Comparison of ENCODE assay signal across 1 cellular context in genomic region chr12:122080149-122081107, GRCh38.
TF ChIP-seq lines count a peak whose summit lies in the region.

No MANE protein-coding gene starts in this region.

TF ChIP-seq in K562, 482 proteins besides CTCF, POLR2A, EP300 and RAD21 (continued from another document and continues in another):
- TF ChIP-seq ZNF407 (IDR thresholded peaks at IDR 0.05; ENCODE audit: low read depth): no peak
- TF ChIP-seq DPF2 (IDR thresholded peaks at IDR 0.05): no peak
- no peak for TF ChIP-seq KLF13 (tag; IDR thresholded peaks at IDR 0.05; ENCODE audit: borderline replicate concordance, low read depth)
- TF ChIP-seq NR2C1 (IDR thresholded peaks at IDR 0.05): no peak
- no peak for TF ChIP-seq NR2C1 (tag; IDR thresholded peaks at IDR 0.05)
- no peak for TF ChIP-seq TCF7 (IDR thresholded peaks at IDR 0.05; ENCODE audit: borderline replicate concordance)
- TF ChIP-seq POLR3A (IDR thresholded peaks at IDR 0.05; ENCODE audit: borderline replicate concordance, extremely low read depth, insufficient read depth, insufficient read length): no peak
- TF ChIP-seq ZNF280A (IDR thresholded peaks at IDR 0.05; ENCODE audit: low read depth, partially characterized antibody): no peak
- TF ChIP-seq PHF8 (IDR thresholded peaks at IDR 0.05; ENCODE audit: borderline replicate concordance, low read length): no peak
- TF ChIP-seq NRF1 (conservative IDR thresholded peaks at IDR 0.05 in 1 of 2, IDR thresholded peaks at IDR 0.05 in 1 of 2): no peak
- TF ChIP-seq ETS1 (conservative IDR thresholded peaks at IDR 0.05; ENCODE audit: control insufficient read depth, low read depth, low read length): no peak
- no peak for TF ChIP-seq THRB (CRISPR knock-in tag; conservative IDR thresholded peaks at IDR 0.05)
- no peak for TF ChIP-seq TCF15 (CRISPR knock-in tag; IDR thresholded peaks at IDR 0.05)
- no peak for TF ChIP-seq POLR2AphosphoS5 (IDR thresholded peaks at IDR 0.05; ENCODE audit: control insufficient read depth, insufficient read depth, low read depth, low read length)
- TF ChIP-seq ZNF41 (CRISPR knock-in tag; conservative IDR thresholded peaks at IDR 0.05): no peak
- TF ChIP-seq HINFP (tag; conservative IDR thresholded peaks at IDR 0.05; ENCODE audit: low read depth): no peak
- no peak for TF ChIP-seq MTA1 (IDR thresholded peaks at IDR 0.05; ENCODE audit: borderline replicate concordance)
- TF ChIP-seq MYC (IDR thresholded peaks at IDR 0.05; ENCODE audit: low read depth, low read length): peak; percentile 34; the same call in 1 of the 2 replicates
- TF ChIP-seq MYC (CRISPR knock-in tag; IDR thresholded peaks at IDR 0.05; ENCODE audit: borderline replicate concordance, low read depth): no peak
- no peak for TF ChIP-seq ZFP1 (CRISPR knock-in tag; IDR thresholded peaks at IDR 0.05)
- TF ChIP-seq XRCC3 (IDR thresholded peaks at IDR 0.05): no peak
- TF ChIP-seq HMBOX1 (IDR thresholded peaks at IDR 0.05): peak; percentile 49; the same call in 1 of the 2 replicates
- no peak for TF ChIP-seq ZNF274 (IDR thresholded peaks at IDR 0.05; ENCODE audit: borderline replicate concordance, low read depth, low read length)
- no peak for TF ChIP-seq ZNF316 (IDR thresholded peaks at IDR 0.05)
- TF ChIP-seq ZNF311 (CRISPR knock-in tag; IDR thresholded peaks at IDR 0.05): no peak
- TF ChIP-seq ATF7 (IDR thresholded peaks at IDR 0.05): 0 out of 2 replicates have a peak, but pooled peaks have one; percentile 9
- no peak for TF ChIP-seq BCOR (IDR thresholded peaks at IDR 0.05)
- TF ChIP-seq AFF4 (CRISPR knock-in tag; IDR thresholded peaks at IDR 0.05): 0 out of 2 replicates have a peak, but pooled peaks have one; percentile 64
- no peak for TF ChIP-seq USF2 (CRISPR knock-in tag; IDR thresholded peaks at IDR 0.05)
- no peak for TF ChIP-seq NFYB (IDR thresholded peaks at IDR 0.05; ENCODE audit: extremely low read depth, insufficient read length)
- no peak for TF ChIP-seq SAFB (IDR thresholded peaks at IDR 0.05; ENCODE audit: borderline replicate concordance, low read depth, low read length)
